9 cellular contexts compared by ENCODE assay signal in the genomic region with DNA sequence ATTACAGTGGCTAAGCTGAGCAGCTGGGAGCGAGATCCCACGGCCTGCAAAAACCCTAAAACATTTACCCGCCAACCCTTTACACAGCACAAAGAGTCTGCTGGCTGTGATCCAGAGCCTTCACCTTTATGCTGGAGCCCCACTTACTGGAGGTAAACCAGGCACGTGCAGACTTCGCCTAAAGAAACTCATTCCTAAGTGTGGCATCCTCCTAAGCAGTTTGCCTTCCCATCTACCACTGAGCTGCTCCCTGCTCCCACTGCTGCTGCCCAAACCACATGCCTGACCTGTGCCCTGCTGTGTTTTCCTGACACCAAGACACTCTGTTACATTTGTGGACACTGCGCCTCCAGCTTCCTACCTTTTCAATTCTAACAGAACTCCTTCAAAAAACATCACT. TPM values are rescaled to one million over a fixed set of nuclear protein-coding genes. Genes with fewer than 3 reads are reported as not detected.
DNase-seq lines count a peak whose midpoint lies in the region; ATAC-seq and TF ChIP-seq lines count a peak whose summit lies in the region.
"Had no signal": no experiment of that assay in that cellular context is flagged by ENCODE, and none has a peak within 500 bp of the region (broad histone marks: within the 10 kb centered on the region; RNA-seq: fewer than 3 reads in every experiment).

No MANE protein-coding gene starts in this region.

- H2AFZ ChIP-seq in KMS-11 (ENCODE audit: low read depth): no peak overlapping the region

- no peaks in the 10 kb centered on the region for H3K9me3 ChIP-seq in ascending aorta
- H3K9me3 ChIP-seq: mucosa of descending colon had no signal

- H3K4me3 ChIP-seq in KMS-11 (IDR thresholded peaks at IDR 0.05; ENCODE audit: insufficient read depth, low read depth, low read length) (no peak overlapping the region), ascending aorta (no peak overlapping the region)
- H3K4me3 ChIP-seq: mucosa of descending colon had no signal

- H3K36me3 ChIP-seq in KMS-11 (ENCODE audit: insufficient read depth): no peaks in the 10 kb centered on the region; the same call in 1 of the 2 replicates
- no peaks in the 10 kb centered on the region for H3K36me3 ChIP-seq in ascending aorta

- H3K27ac Mint-ChIP-seq in CD14-positive monocyte: peak overlapping the region; percentile 81 to 93 (median 87)
- H3K27ac Mint-ChIP-seq in nephron progenitor cell: peak overlapping the region; percentile 97

- TF ChIP-seq CTCF in CD14-positive monocyte (IDR thresholded peaks at IDR 0.05) (no peak), KMS-11 (conservative IDR thresholded peaks at IDR 0.05; ENCODE audit: low read depth, low read length) (no peak), ascending aorta (IDR thresholded peaks at IDR 0.05) (no peak), nephron progenitor cell (IDR thresholded peaks at IDR 0.05) (no peak)

- H4K20me1 ChIP-seq in KMS-11 (ENCODE audit: insufficient read depth): no peaks in the 10 kb centered on the region

- H3K27me3 Mint-ChIP-seq in CD14-positive monocyte (ENCODE audit: low read depth in 3 of 3) (peaks cover 0 to 2% (median 0%) of the 10 kb centered on the region in 3 donors), nephron progenitor cell (ENCODE audit: low read depth, poor library complexity) (no peaks in the 10 kb centered on the region)

- no peaks in the 10 kb centered on the region for H3K27me3 ChIP-seq in KMS-11 (ENCODE audit: insufficient read depth, low read depth)
- no peaks in the 10 kb centered on the region for H3K27me3 ChIP-seq in ascending aorta

- intact Hi-C loops in CD14-positive monocyte (cut with micrococcal nuclease) (no loop called here), ascending aorta (cut with DNase I) (no loop called here)

- H3K4me3 Mint-ChIP-seq in CD14-positive monocyte (no peak overlapping the region), nephron progenitor cell (no peak overlapping the region)

- H3K9me3 Mint-ChIP-seq in CD14-positive monocyte: no peaks in the 10 kb centered on the region
- H3K9me3 Mint-ChIP-seq in nephron progenitor cell: no peaks in the 10 kb centered on the region

- peak overlapping the region; percentile 85 for H3K4me2 ChIP-seq in KMS-11

- ATAC-seq in HG02884 (IDR thresholded peaks at IDR 0.05; ENCODE audit: unreplicated experiment) (no peak), GM19397 (IDR thresholded peaks at IDR 0.05; ENCODE audit: unreplicated experiment) (no peak)

- H3K79me2 ChIP-seq in KMS-11 (ENCODE audit: insufficient read depth, low read depth): peaks cover 85% of the 10 kb centered on the region

- H3K9ac ChIP-seq in KMS-11: peak overlapping the region; percentile 84

- H3K27ac ChIP-seq in KMS-11: peak overlapping the region; percentile 97
- H3K27ac ChIP-seq in ascending aorta: peak overlapping the region; percentile 70 to 89

- H3K4me1 Mint-ChIP-seq in CD14-positive monocyte (peaks cover 69% of the 10 kb centered on the region), nephron progenitor cell (peaks cover 77% of the 10 kb centered on the region)

- H3K4me1 ChIP-seq in KMS-11 (ENCODE audit: low read depth, poor library complexity, severe bottlenecking) (peaks cover 91% of the 10 kb centered on the region), ascending aorta (peaks cover 18 to 55% of the 10 kb centered on the region in 2 donors)

- DNase-seq in CD14-positive monocyte (ENCODE audit: low spot score): no peak
- DNase-seq in ascending aorta (ENCODE audit: low spot score in 2 of 2): no peak
- no peak for DNase-seq in nephron progenitor cell
- no peak for DNase-seq in HT-29 (ENCODE audit: low spot score)
- no peak for DNase-seq in hippocampal formation (lab: John Stamatoyannopoulos, UW)
- DNase-seq: mucosa of descending colon had no signal

- H3K36me3 Mint-ChIP-seq in CD14-positive monocyte (peaks cover 4 to 17% of the 10 kb centered on the region in 2 donors), nephron progenitor cell (ENCODE audit: low read depth) (no peaks in the 10 kb centered on the region)

RNA-seq across cellular contexts. Expression of a gene that starts 53.0 kb away (rescaled TPM):
- polyA plus RNA-seq in CD14-positive monocyte: 1 to 10 TPM; 2.7 to 3.0 TPM
- 47.4 TPM for total RNA-seq in ascending aorta
- total RNA-seq in HT-29 (2014; rRNA removed; shearing (Covaris generic)): 6.9 and 7.4 TPM in 2 replicates
